In the genomic region with DNA sequence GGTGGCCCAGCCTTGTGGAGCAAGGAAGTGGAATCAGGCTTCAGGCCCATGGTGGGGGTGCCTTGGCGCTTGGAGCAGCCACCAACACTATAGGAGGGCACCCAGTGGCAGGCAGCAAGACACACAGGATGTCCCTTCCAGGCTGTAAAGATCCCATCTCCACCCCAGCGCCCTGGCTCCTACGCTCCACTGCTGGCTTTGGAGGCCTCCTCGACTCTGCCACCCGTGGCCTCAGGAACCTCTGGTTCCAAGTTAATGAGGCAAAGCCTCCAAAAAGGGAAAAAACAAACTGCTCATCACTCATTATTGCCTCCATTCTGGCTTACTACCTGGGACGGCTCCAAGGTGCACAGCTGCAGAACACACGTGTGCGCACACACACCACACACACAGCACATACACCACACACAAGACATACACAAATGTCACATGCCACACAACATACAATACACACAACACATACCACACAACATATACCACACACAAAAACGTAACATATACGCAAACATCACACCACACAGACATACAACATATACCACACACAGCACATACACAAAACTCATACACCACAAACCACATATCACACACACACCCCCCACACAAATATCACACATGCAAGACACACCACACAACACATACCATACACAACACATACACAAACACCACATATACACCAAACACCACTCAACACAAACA, we compare ENCODE assay signal across 14 cellular contexts. TPM values are rescaled to one million over a fixed set of nuclear protein-coding genes. Genes with fewer than 3 reads are reported as not detected.
DNase-seq lines count a peak whose midpoint lies in the region; ATAC-seq and TF ChIP-seq lines count a peak whose summit lies in the region.
"Had no signal": no experiment of that assay in that cellular context is flagged by ENCODE, and none has a peak within 500 bp of the region (broad histone marks: within the 10 kb centered on the region; RNA-seq: fewer than 3 reads in every experiment).

No MANE protein-coding gene starts in this region.

- H3K4me1 ChIP-seq in right cardiac atrium (ENCODE audit: control insufficient read depth, insufficient read depth, low read length) (no peaks in the 10 kb centered on the region), neuronal stem cell (ENCODE audit: control insufficient read depth in 2 of 2, insufficient read depth in 1 of 2, low read depth in 1 of 2, low read length in 2 of 2) (peaks cover 20 to 31% of the 10 kb centered on the region in 2 donors), GM23338 (ENCODE audit: insufficient read depth) (peaks cover 66% of the 10 kb centered on the region)

- no peak for TF ChIP-seq CTCF in GM23338 (conservative IDR thresholded peaks at IDR 0.05; ENCODE audit: low read depth in 2 of 2)

- no peak overlapping the region for H4K8ac ChIP-seq in neuronal stem cell (ENCODE audit: low read depth, low read length)

- no peaks in the 10 kb centered on the region for H3K9me2 ChIP-seq in GM23338 (ENCODE audit: insufficient read depth)

- H3K79me1 ChIP-seq in neuronal stem cell (ENCODE audit: low read depth, low read length), result peaks cover 15% of the 10 kb centered on the region

- WGBS in right cardiac atrium, result 93% methylated on average over 10 of the region's 10 CpGs
- WGBS in neuronal stem cell (ENCODE audit: extremely low coverage in 2 of 2, insufficient read length in 2 of 2, insufficient replicate concordance in 1 of 2), 2 donors, result 100% methylated on average over 1 to 2 of the region's 10 CpGs

- peak overlapping the region; percentile 78 for H2AK5ac ChIP-seq in neuronal stem cell (ENCODE audit: low read depth, low read length)

- intact Hi-C loops in cardiac septum (cut with DNase I) (no loop called here), right cardiac atrium (cut with DNase I) (no loop called here)

- H3K9ac ChIP-seq in neuronal stem cell (ENCODE audit: low read depth, low read length, poor library complexity), result no peak overlapping the region

- H3K9me3 Mint-ChIP-seq in GM23338, result no peaks in the 10 kb centered on the region

- H3K4me1 Mint-ChIP-seq in GM23338, result peaks cover 50% of the 10 kb centered on the region

- H3K4ac ChIP-seq in neuronal stem cell (ENCODE audit: low read length), result no peak overlapping the region

- H3K36me3 ChIP-seq in neuronal stem cell (replicated peaks in 1 of 2; ENCODE audit: control insufficient read depth in 2 of 2, insufficient read depth in 2 of 2, low read length in 2 of 2), result no peaks in the 10 kb centered on the region
- no peaks in the 10 kb centered on the region for H3K36me3 ChIP-seq in GM23338 (ENCODE audit: insufficient read depth)

- H3K4me3 Mint-ChIP-seq in GM23338, result no peak overlapping the region

- H3K79me2 ChIP-seq in GM23338 (replicated peaks; ENCODE audit: insufficient read depth), result 0 out of 2 replicates have a peak, but pooled peaks cover 9% of the 10 kb centered on the region

- no peak overlapping the region for H2BK120ac ChIP-seq in neuronal stem cell (ENCODE audit: low read depth, low read length)

- H3F3A ChIP-seq in GM23338 (replicated peaks; ENCODE audit: low read depth), result no peaks in the 10 kb centered on the region; the same call in 1 of the 2 replicates

- no peak overlapping the region for H3K23ac ChIP-seq in neuronal stem cell (ENCODE audit: low read depth, low read length, poor library complexity)

- H3K9me3 ChIP-seq in right cardiac atrium (ENCODE audit: control insufficient read depth, low read length) (no peaks in the 10 kb centered on the region), neuronal stem cell (replicated peaks in 1 of 2; ENCODE audit: control insufficient read depth in 2 of 2, insufficient read depth in 1 of 2, low read depth in 1 of 2, low read length in 2 of 2) (no peaks in the 10 kb centered on the region)

- H2AFZ ChIP-seq in neuronal stem cell (ENCODE audit: low read length) (no peak overlapping the region), GM23338 (no peak overlapping the region)

- no peak overlapping the region for H3K14ac ChIP-seq in neuronal stem cell (ENCODE audit: low read length)

- no peaks in the 10 kb centered on the region for H3K36me3 Mint-ChIP-seq in GM23338 (ENCODE audit: low read depth)

- H4K20me1 ChIP-seq in GM23338 (replicated peaks; ENCODE audit: insufficient read depth), result peaks cover 13% of the 10 kb centered on the region

- H2BK15ac ChIP-seq in neuronal stem cell (ENCODE audit: low read length), result no peak overlapping the region

- H4K91ac ChIP-seq in neuronal stem cell (ENCODE audit: low read depth, low read length, poor library complexity), result no peak overlapping the region

- ATAC-seq in right cardiac atrium, result no peak
- ATAC-seq in GM23338, result no peak

- DNase-seq in cardiac septum (ENCODE audit: low spot score), result peak; percentile 71
- no peak for DNase-seq in right cardiac atrium
- peak; percentile 54 to 65 for DNase-seq in erythroblast (lab: John Stamatoyannopoulos, UW)
- DNase-seq in neuronal stem cell (ENCODE audit: low spot score), result no peak
- no peak for DNase-seq in NCI-H748 treated with DMSO at 0.1 percent for 48 hours (lab: John Stamatoyannopoulos, UW)
- DNase-seq in GM23338 (ENCODE audit: low spot score), result no peak
- no peak for DNase-seq in foreskin melanocyte
- no peak for DNase-seq in NCI-H146 (lab: John Stamatoyannopoulos, UW)
- DNase-seq: NCI-H1417 treated with DMSO at 0.1 percent for 48 hours, NCI-H2081, NCI-H2227 treated with DMSO at 0.1 percent for 48 hours, NCI-H526 treated with DMSO at 0.1 percent for 48 hours had no signal

- no peak for TF ChIP-seq POLR2A in erythroblast (IDR thresholded peaks at IDR 0.05; ENCODE audit: low read length)

- no peak overlapping the region for H2BK12ac ChIP-seq in neuronal stem cell (ENCODE audit: low read length)

- H3K27ac Mint-ChIP-seq in GM23338, result no peak overlapping the region

- H3K27ac ChIP-seq in right cardiac atrium (ENCODE audit: low read length) (no peak overlapping the region), neuronal stem cell (replicated peaks; ENCODE audit: low read length) (no peak overlapping the region), GM23338 (ENCODE audit: low read depth) (no peak overlapping the region)
- H3K27ac ChIP-seq: 22Rv1 had no signal

- no peaks in the 10 kb centered on the region for H3K27me3 ChIP-seq in right cardiac atrium (ENCODE audit: control insufficient read depth, insufficient read depth)
- no peaks in the 10 kb centered on the region for H3K27me3 ChIP-seq in neuronal stem cell (ENCODE audit: control insufficient read depth in 3 of 3, insufficient read depth in 3 of 3, low read depth in 1 of 3, low read length in 3 of 3)
- H3K27me3 ChIP-seq in GM23338 (ENCODE audit: insufficient read depth), result 0 out of 2 replicates have a peak, but pooled peaks cover 8% of the 10 kb centered on the region

- peaks cover 3% of the 10 kb centered on the region for H3K27me3 Mint-ChIP-seq in GM23338 (ENCODE audit: insufficient read depth, low read depth, poor library complexity)

- H3K4me3 ChIP-seq in right cardiac atrium (ENCODE audit: low read length) (no peak overlapping the region), neuronal stem cell (ENCODE audit: low read length in 2 of 2) (peak overlapping the region in 1 of 2 donors; percentile 61), GM23338 (no peak overlapping the region)

- H2BK5ac ChIP-seq in neuronal stem cell (ENCODE audit: low read length), result no peak overlapping the region

- H3K4me2 ChIP-seq in neuronal stem cell (ENCODE audit: insufficient read depth, low read length, poor library complexity, severe bottlenecking), result no peak overlapping the region
- H3K4me2 ChIP-seq in GM23338, result no peak overlapping the region

- H3K18ac ChIP-seq in neuronal stem cell (ENCODE audit: low read length), result peak overlapping the region; percentile 78

TF ChIP-seq in GM23338, 12 proteins besides CTCF, POLR2A, EP300 and RAD21 (continues in another document):
- TF ChIP-seq POLR2AphosphoS5 (IDR thresholded peaks at IDR 0.05; ENCODE audit: low read depth) (no peak), JUNB (IDR thresholded peaks at IDR 0.05; ENCODE audit: unreplicated experiment) (no peak), ZNF331 (CRISPR knock-in tag; IDR thresholded peaks at IDR 0.05; ENCODE audit: low read depth) (no peak)
- TF ChIP-seq, protein P1, sequence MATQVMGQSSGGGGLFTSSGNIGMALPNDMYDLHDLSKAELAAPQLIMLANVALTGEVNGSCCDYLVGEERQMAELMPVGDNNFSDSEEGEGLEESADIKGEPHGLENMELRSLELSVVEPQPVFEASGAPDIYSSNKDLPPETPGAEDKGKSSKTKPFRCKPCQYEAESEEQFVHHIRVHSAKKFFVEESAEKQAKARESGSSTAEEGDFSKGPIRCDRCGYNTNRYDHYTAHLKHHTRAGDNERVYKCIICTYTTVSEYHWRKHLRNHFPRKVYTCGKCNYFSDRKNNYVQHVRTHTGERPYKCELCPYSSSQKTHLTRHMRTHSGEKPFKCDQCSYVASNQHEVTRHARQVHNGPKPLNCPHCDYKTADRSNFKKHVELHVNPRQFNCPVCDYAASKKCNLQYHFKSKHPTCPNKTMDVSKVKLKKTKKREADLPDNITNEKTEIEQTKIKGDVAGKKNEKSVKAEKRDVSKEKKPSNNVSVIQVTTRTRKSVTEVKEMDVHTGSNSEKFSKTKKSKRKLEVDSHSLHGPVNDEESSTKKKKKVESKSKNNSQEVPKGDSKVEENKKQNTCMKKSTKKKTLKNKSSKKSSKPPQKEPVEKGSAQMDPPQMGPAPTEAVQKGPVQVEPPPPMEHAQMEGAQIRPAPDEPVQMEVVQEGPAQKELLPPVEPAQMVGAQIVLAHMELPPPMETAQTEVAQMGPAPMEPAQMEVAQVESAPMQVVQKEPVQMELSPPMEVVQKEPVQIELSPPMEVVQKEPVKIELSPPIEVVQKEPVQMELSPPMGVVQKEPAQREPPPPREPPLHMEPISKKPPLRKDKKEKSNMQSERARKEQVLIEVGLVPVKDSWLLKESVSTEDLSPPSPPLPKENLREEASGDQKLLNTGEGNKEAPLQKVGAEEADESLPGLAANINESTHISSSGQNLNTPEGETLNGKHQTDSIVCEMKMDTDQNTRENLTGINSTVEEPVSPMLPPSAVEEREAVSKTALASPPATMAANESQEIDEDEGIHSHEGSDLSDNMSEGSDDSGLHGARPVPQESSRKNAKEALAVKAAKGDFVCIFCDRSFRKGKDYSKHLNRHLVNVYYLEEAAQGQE (IDR thresholded peaks at IDR 0.05; ENCODE audit: unreplicated experiment), result no peak

RNA-seq across cellular contexts. Expression of a gene that starts 45.3 kb away (rescaled TPM):
- total RNA-seq in cardiac septum, result 0.65 TPM
- 10 to 100 TPM; 33.7 to 38.9 (median 36.0) TPM for total RNA-seq in right cardiac atrium
- 20.1 TPM for polyA plus RNA-seq in right cardiac atrium
- 14.0 TPM for polyA plus RNA-seq in neuronal stem cell (2013, experiment 1 of 2)
- polyA plus RNA-seq in neuronal stem cell (2013, experiment 2 of 2), result 13.8 TPM
- total RNA-seq in GM23338 (2014; rRNA removed; shearing (Covaris generic)), result 15.5 and 18.8 TPM in 2 replicates
- polyA plus RNA-seq in GM23338 (2016; fragmentation: Nextera tagmentation; extraction: Ambion mirVana), result 6.0 and 8.1 TPM in 2 replicates
- total RNA-seq: LHCN-M2 had no signal

Comparison
In these comparisons a context has a peak if more than half of its experiments do, and no peak if none do; other contexts are left out.
1. DNase-seq: peak in cardiac septum (single experiment) and erythroblast (2 of 2); none in right cardiac atrium (0 of 3), neuronal stem cell (single experiment), NCI-H748 treated with DMSO at 0.1 percent for 48 hours (single experiment), GM23338 (single experiment), foreskin melanocyte (single experiment) and NCI-H146 (single experiment).
2. RNA of a gene that starts 45.3 kb away (total RNA-seq): 33.7 to 38.9 TPM in right cardiac atrium and 15.5 to 18.8 TPM in GM23338; 0.65 TPM in cardiac septum (single experiment); every median in the first group is over 10 times any median in the second.